ENCODE assay signal across 22 cellular contexts in genomic region chr4:124429746-124430250, GRCh38.
DNase-seq lines count a peak whose midpoint lies in the region; FAIRE-seq and TF ChIP-seq lines count a peak whose summit lies in the region.
"Had no signal": no experiment of that assay in that cellular context is flagged by ENCODE, and none has a peak within 500 bp of the region (broad histone marks: within the 10 kb centered on the region; RNA-seq: fewer than 3 reads in every experiment).

No MANE protein-coding gene starts in this region.

- H3K4ac ChIP-seq in mesendoderm (ENCODE audit: low read depth, low read length): no peak overlapping the region

- no peaks in the 10 kb centered on the region for H3K27me3 Mint-ChIP-seq in Calu3 (ENCODE audit: unreplicated experiment)
- H3K27me3 Mint-ChIP-seq: activated CD4-positive, alpha-beta T cell treated with anti-CD3 and anti-CD28 coated beads, Interleukin-2, amount 10 ng/mL, durations not matched to agents 7 days and 5 days had no signal

- no peak overlapping the region for H2AK5ac ChIP-seq in mesendoderm (ENCODE audit: low read length)

- H3K9me3 Mint-ChIP-seq in Calu3 (ENCODE audit: low read depth, unreplicated experiment): no peaks in the 10 kb centered on the region
- H3K9me3 Mint-ChIP-seq: activated CD4-positive, alpha-beta T cell treated with anti-CD3 and anti-CD28 coated beads, Interleukin-2, amount 10 ng/mL, durations not matched to agents 7 days and 5 days; activated naive CD4-positive, alpha-beta T cell treated with anti-CD3 and anti-CD28 coated beads, Interleukin-2, amount 50 U/mL, for 72 hours; activated T-helper 17 cell treated with anti-CD3 and anti-CD28 coated beads, Interleukin-2, amount 50 U/mL, for 72 hours had no signal

- H3K56ac ChIP-seq in mesendoderm (ENCODE audit: low read length): no peak overlapping the region

- TF ChIP-seq CTCF in Calu3 (IDR thresholded peaks at IDR 0.05; ENCODE audit: unreplicated experiment): no peak
- TF ChIP-seq CTCF in fibroblast of pulmonary artery (IDR thresholded peaks at IDR 0.05; ENCODE audit: low read length, missing control alignments): no peak
- no peak for TF ChIP-seq CTCF in thyroid gland (IDR thresholded peaks at IDR 0.05)

- H3K36me3 ChIP-seq in skeletal muscle satellite cell (ENCODE audit: insufficient read depth, low read length) (no peaks in the 10 kb centered on the region), mesendoderm (ENCODE audit: control insufficient read depth, insufficient read depth, low read length) (no peaks in the 10 kb centered on the region), thyroid gland (no peaks in the 10 kb centered on the region)
- H3K36me3 ChIP-seq: sigmoid colon, WERI-Rb-1 had no signal

- H3K4me1 ChIP-seq in skeletal muscle satellite cell (ENCODE audit: control insufficient read depth, insufficient read depth, low read length): peaks cover 59% of the 10 kb centered on the region
- H3K4me1 ChIP-seq in mesendoderm (ENCODE audit: control insufficient read depth, low read depth, low read length): no peaks in the 10 kb centered on the region
- H3K4me1 ChIP-seq in thyroid gland: no peaks in the 10 kb centered on the region

- BruUV-seq in Calu3 (replicated peaks; lab: Mats Ljungman, UMichigan): no TSS peak

- H3K23ac ChIP-seq in mesendoderm (ENCODE audit: low read length): no peak overlapping the region

- H3K4me3 ChIP-seq in fibroblast of pulmonary artery (replicated peaks; ENCODE audit: low read depth, low read length) (no peak overlapping the region), skeletal muscle satellite cell (ENCODE audit: low read length) (no peak overlapping the region), mesendoderm (ENCODE audit: low read length) (no peak overlapping the region), thyroid gland (replicated peaks in 1 of 3) (no peak overlapping the region)
- H3K4me3 ChIP-seq: sigmoid colon had no signal

- H3K27ac ChIP-seq in mesendoderm (ENCODE audit: low read depth, low read length): no peak overlapping the region
- no peak overlapping the region for H3K27ac ChIP-seq in thyroid gland
- H3K27ac ChIP-seq: HL-60, sigmoid colon, WERI-Rb-1 had no signal

- CTCF ChIA-PET in Calu3 (lab: Charles Lee): no interaction called here

- H4K8ac ChIP-seq in mesendoderm (ENCODE audit: low read depth, low read length): no peak overlapping the region

- no peak for DNase-seq in Calu3
- DNase-seq in fibroblast of pulmonary artery (ENCODE audit: low read depth): peak; percentile 34
- DNase-seq in mesendoderm: no peak
- DNase-seq in D341Med (ENCODE audit: low spot score): no peak
- DNase-seq in thyroid gland: no peak
- DNase-seq: activated CD4-positive, alpha-beta T cell treated with anti-CD3 and anti-CD28 coated beads, Interleukin-2, amount 10 ng/mL, durations not matched to agents 7 days and 5 days; activated CD8-positive, alpha-beta memory T cell treated with anti-CD3 and anti-CD28 coated beads, Interleukin-2, amount 50 U/mL, for 4 hours; aorta; effector memory CD4-positive, alpha-beta T cell; kidney glomerular epithelial cell; NCI-H524; NK-92 treated with Interleukin-12 subunit alpha and Interleukin-12 subunit beta, amount 100 ng/mL, for 24 hours; posterior cingulate gyrus; sigmoid colon; stimulated activated CD8-positive, alpha-beta memory T cell treated with anti-CD3 and anti-CD28 coated beads, Interleukin-4, amount 100 ng/mL, for 48 hours; WERI-Rb-1 had no signal

- TF ChIP-seq POLR2A in thyroid gland (IDR thresholded peaks at IDR 0.05): no peak

- intact Hi-C loops in Calu3 (cut with micrococcal nuclease; ENCODE audit: unreplicated experiment) (loop anchor here (5.0 to 10.0 kb wide), 5 partner anchors 97 to 515 kb away; partner anchors contain the start of gene ANKRD50), thyroid gland (cut with DNase I) (no loop called here)

- no peaks in the 10 kb centered on the region for H3K79me2 ChIP-seq in mesendoderm (ENCODE audit: control insufficient read depth, insufficient read depth, low read length)

- H4K5ac ChIP-seq in mesendoderm (ENCODE audit: low read length): no peak overlapping the region

- no peak overlapping the region for H2BK120ac ChIP-seq in mesendoderm (ENCODE audit: low read depth, low read length)

- WGBS in mesendoderm (ENCODE audit: extremely low coverage, insufficient coverage, low lambda C conversion rate): no CpG with 5 or more reads among the region's 2 CpGs
- WGBS in thyroid gland, 2 donors: 76% methylated on average over 2 of the region's 2 CpGs

- H3K9ac ChIP-seq in skeletal muscle satellite cell (ENCODE audit: low read depth, low read length) (no peak overlapping the region), mesendoderm (ENCODE audit: low read length) (no peak overlapping the region)

- H3K79me1 ChIP-seq in mesendoderm (ENCODE audit: low read length): no peaks in the 10 kb centered on the region

- FAIRE-seq in TTC549 (lab: Jason Lieb, UNC): peak; percentile 20
- FAIRE-seq: RCC 7860 had no signal

- no peak overlapping the region for H3K18ac ChIP-seq in mesendoderm (ENCODE audit: low read length)

- no peak overlapping the region for H2BK5ac ChIP-seq in mesendoderm (ENCODE audit: low read length)

- H3K4me3 Mint-ChIP-seq in Calu3 (ENCODE audit: low read depth, unreplicated experiment): peak overlapping the region; percentile 51
- H3K4me3 Mint-ChIP-seq: activated CD4-positive, alpha-beta T cell treated with anti-CD3 and anti-CD28 coated beads, Interleukin-2, amount 10 ng/mL, durations not matched to agents 7 days and 5 days; activated T-helper 17 cell treated with anti-CD3 and anti-CD28 coated beads, Interleukin-2, amount 50 U/mL, for 72 hours had no signal

- H2BK15ac ChIP-seq in mesendoderm (replicated peaks; ENCODE audit: low read depth): no peak overlapping the region

- peak overlapping the region; percentile 87 for H3K27ac Mint-ChIP-seq in Calu3 (ENCODE audit: unreplicated experiment)
- H3K27ac Mint-ChIP-seq: activated CD4-positive, alpha-beta T cell treated with anti-CD3 and anti-CD28 coated beads, Interleukin-2, amount 10 ng/mL, durations not matched to agents 7 days and 5 days; activated naive CD4-positive, alpha-beta T cell treated with anti-CD3 and anti-CD28 coated beads, Interleukin-2, amount 50 U/mL, for 72 hours; activated T-helper 17 cell treated with anti-CD3 and anti-CD28 coated beads, Interleukin-2, amount 50 U/mL, for 72 hours had no signal

- H3K27me3 ChIP-seq in skeletal muscle satellite cell (ENCODE audit: control insufficient read depth, insufficient read depth, low read length) (no peaks in the 10 kb centered on the region), mesendoderm (ENCODE audit: insufficient read depth, low read length, poor library complexity) (no peaks in the 10 kb centered on the region), thyroid gland (no peaks in the 10 kb centered on the region)
- H3K27me3 ChIP-seq: sigmoid colon had no signal

- H3K36me3 Mint-ChIP-seq in Calu3 (ENCODE audit: insufficient read depth, unreplicated experiment): peaks cover 7% of the 10 kb centered on the region
- H3K36me3 Mint-ChIP-seq: activated naive CD4-positive, alpha-beta T cell treated with anti-CD3 and anti-CD28 coated beads, Interleukin-2, amount 50 U/mL, for 72 hours had no signal

- peaks cover 55% of the 10 kb centered on the region for H3K4me1 Mint-ChIP-seq in Calu3 (ENCODE audit: low read depth, unreplicated experiment)
- H3K4me1 Mint-ChIP-seq: activated CD4-positive, alpha-beta T cell treated with anti-CD3 and anti-CD28 coated beads, Interleukin-2, amount 10 ng/mL, durations not matched to agents 7 days and 5 days; activated T-helper 17 cell treated with anti-CD3 and anti-CD28 coated beads, Interleukin-2, amount 50 U/mL, for 72 hours had no signal

- H3K4me2 ChIP-seq in skeletal muscle satellite cell (ENCODE audit: low read length) (peak overlapping the region; percentile 53), mesendoderm (ENCODE audit: low read length) (no peak overlapping the region)

- H3K9me3 ChIP-seq in skeletal muscle satellite cell (replicated peaks; ENCODE audit: low read length) (no peaks in the 10 kb centered on the region), thyroid gland (no peaks in the 10 kb centered on the region)
- H3K9me3 ChIP-seq: sigmoid colon had no signal
